ENCODE assay signal across 9 cellular contexts in genomic region chr2:206603269-206603668, GRCh38. TPM values are rescaled to one million over a fixed set of nuclear protein-coding genes. Genes with fewer than 3 reads are reported as not detected.
"Had no signal": no experiment of that assay in that cellular context is flagged by ENCODE, and none has a peak within 500 bp of the region (broad histone marks: within the 10 kb centered on the region; RNA-seq: fewer than 3 reads in every experiment).

No MANE protein-coding gene starts in this region.

- H3K4me3 ChIP-seq: HAP-1 had no signal

- H3K27ac Mint-ChIP-seq: IgD-negative memory B cell had no signal

- FAIRE-seq: HepG2 had no signal

- H3K36me3 Mint-ChIP-seq: IgD-negative memory B cell had no signal

- H3K9me3 ChIP-seq: HAP-1 had no signal

- H3K4me1 Mint-ChIP-seq: IgD-negative memory B cell had no signal

- H3K36me3 ChIP-seq: HAP-1 had no signal

- ATAC-seq: HCT116, HepG2 had no signal

- DNase-seq: GOT3, H7, KG1 had no signal

- H3K9me3 Mint-ChIP-seq: IgD-negative memory B cell had no signal

- H3K4me3 Mint-ChIP-seq: IgD-negative memory B cell had no signal

RNA-seq across cellular contexts. Expression of gene FAM237A, which starts 39.0 kb away (rescaled TPM):
- total RNA-seq: H4, H7, HepG2, HT-29 had no signal
- polyA plus RNA-seq: HepG2, IgD-negative memory B cell had no signal
